Comparison of ENCODE assay signal across 14 cellular contexts in genomic region chr11:101584129-101584515, GRCh38. TPM values are rescaled to one million over a fixed set of nuclear protein-coding genes. Genes with fewer than 3 reads are reported as not detected.
A peak's percentile ranks its signal among the peaks of the same experiment; 100 is the strongest.
DNase-seq lines count a peak whose midpoint lies in the region; ATAC-seq, FAIRE-seq and TF ChIP-seq lines count a peak whose summit lies in the region.
"Had no signal": no experiment of that assay in that cellular context is flagged by ENCODE, and none has a peak within 500 bp of the region (broad histone marks: within the 10 kb centered on the region; RNA-seq: fewer than 3 reads in every experiment).

No MANE protein-coding gene starts in this region.

- H3K36me3 ChIP-seq in heart left ventricle (no peaks in the 10 kb centered on the region), gastroesophageal sphincter (no peaks in the 10 kb centered on the region), urinary bladder (ENCODE audit: insufficient read depth) (no peaks in the 10 kb centered on the region)
- H3K36me3 ChIP-seq: pancreas, SJSA1 had no signal

- H3K27me3 ChIP-seq in heart left ventricle (peaks cover 0 to 32% (median 22%) of the 10 kb centered on the region in 9 donors), gastroesophageal sphincter (peaks cover 14% of the 10 kb centered on the region)
- H3K27me3 ChIP-seq: SJSA1 had no signal

- no peak for TF ChIP-seq EP300 in gastroesophageal sphincter (IDR thresholded peaks at IDR 0.05)

- intact Hi-C loops in heart left ventricle (cut with DNase I) = no loop called here
- intact Hi-C loops in Right ventricle myocardium inferior (cut with DNase I) = no loop called here

- H3K4me3 ChIP-seq in heart left ventricle = peak overlapping the region in 11 of 12 donors; percentile 34 to 64 (median 56)
- peak overlapping the region; percentile 68 to 80 for H3K4me3 ChIP-seq in gastroesophageal sphincter
- H3K4me3 ChIP-seq in urinary bladder (ENCODE audit: low read depth, low read length) = peak overlapping the region; percentile 58
- H3K4me3 ChIP-seq: SJSA1 had no signal

- H3K9me3 ChIP-seq in heart left ventricle = peaks cover 0 to 8% (median 0%) of the 10 kb centered on the region in 12 donors
- no peaks in the 10 kb centered on the region for H3K9me3 ChIP-seq in gastroesophageal sphincter
- H3K9me3 ChIP-seq: pancreas, SJSA1 had no signal

- ATAC-seq in heart left ventricle = peak in 1 of 4 donors; percentile 18
- ATAC-seq in Right ventricle myocardium inferior = no peak
- no peak for ATAC-seq in gastroesophageal sphincter
- ATAC-seq in HG02885 (IDR thresholded peaks at IDR 0.05; ENCODE audit: poor library complexity, unreplicated experiment) = no peak

- FAIRE-seq in H54 (lab: Jason Lieb, UNC) = no peak
- FAIRE-seq: A204.1, pancreas had no signal

- H3K4me3 Mint-ChIP-seq in progenitor cell of endocrine pancreas (ENCODE audit: low read depth) = peak overlapping the region; percentile 68

- DNase-seq in heart left ventricle = no peak
- DNase-seq in Right ventricle myocardium inferior (ENCODE audit: missing footprints) = no peak
- no peak for DNase-seq in progenitor cell of endocrine pancreas (ENCODE audit: low spot score, unreplicated experiment)
- DNase-seq in SHP77 treated with DMSO at 0.1 percent for 48 hours (lab: John Stamatoyannopoulos, UW) = no peak
- no peak for DNase-seq in H54 (ENCODE audit: insufficient read length, low spot score)
- DNase-seq: Calu3; NCI-H1092 treated with DMSO at 0.1 percent for 48 hours; stimulated activated CD4-positive, alpha-beta T cell treated with anti-CD3 and anti-CD28 coated beads, Interleukin-4, amount 100 ng/mL, for 4 hours had no signal

- peaks cover 17% of the 10 kb centered on the region for H3K4me1 Mint-ChIP-seq in progenitor cell of endocrine pancreas (ENCODE audit: low read depth)

- H3K27ac ChIP-seq in heart left ventricle = peak overlapping the region in 9 of 12 donors; percentile 11 to 76 (median 63)
- H3K27ac ChIP-seq in gastroesophageal sphincter = peak overlapping the region; percentile 82 to 95 (median 88)
- H3K27ac ChIP-seq in urinary bladder (ENCODE audit: low read depth) = no peak overlapping the region
- H3K27ac ChIP-seq: pancreas, SJSA1 had no signal

- TF ChIP-seq POLR2A in heart left ventricle (IDR thresholded peaks at IDR 0.05) (no peak), gastroesophageal sphincter (IDR thresholded peaks at IDR 0.05) (no peak), H54 (IDR thresholded peaks at IDR 0.05; ENCODE audit: low read depth, low read length) (no peak)

- peaks cover 55% of the 10 kb centered on the region for H3K27me3 Mint-ChIP-seq in progenitor cell of endocrine pancreas

- whole genome bisulfite sequencing in heart left ventricle, 4 donors = 25 to 39% (median 33%) methylated on average over 8 of the region's 8 CpGs
- 3 to 6% methylated on average over 8 of the region's 8 CpGs for WGBS in gastroesophageal sphincter (ENCODE audit: low coverage in 1 of 2), 2 donors
- 23% methylated on average over 8 of the region's 8 CpGs for WGBS in urinary bladder

- H3K9me3 Mint-ChIP-seq in progenitor cell of endocrine pancreas (ENCODE audit: low read depth) = peaks cover 6% of the 10 kb centered on the region

- H3K36me3 Mint-ChIP-seq in progenitor cell of endocrine pancreas (ENCODE audit: insufficient read depth) = no peaks in the 10 kb centered on the region

- TF ChIP-seq CTCF in heart left ventricle (IDR thresholded peaks at IDR 0.05) = no peak
- TF ChIP-seq CTCF in gastroesophageal sphincter (IDR thresholded peaks at IDR 0.05) = no peak
- TF ChIP-seq CTCF in progenitor cell of endocrine pancreas (IDR thresholded peaks at IDR 0.05; ENCODE audit: unreplicated experiment) = no peak

- peaks cover 0 to 13% (median 0%) of the 10 kb centered on the region in 12 donors for H3K4me1 ChIP-seq in heart left ventricle
- H3K4me1 ChIP-seq in gastroesophageal sphincter = peaks cover 0 to 24% (median 0%) of the 10 kb centered on the region in 3 donors
- no peaks in the 10 kb centered on the region for H3K4me1 ChIP-seq in urinary bladder (ENCODE audit: insufficient read depth)
- H3K4me1 ChIP-seq: pancreas, SJSA1 had no signal

- H3K27ac Mint-ChIP-seq in progenitor cell of endocrine pancreas = no peak overlapping the region

RNA-seq across cellular contexts. Expression of gene TRPC6, which starts 0.3 kb away (rescaled TPM):
- total RNA-seq in heart left ventricle (1 to 10 TPM in 1 of 9 donors, under 1 TPM in 7, not detected in 1; 0.25 to 1.7 (median 0.34) TPM), Right ventricle myocardium inferior (0.19 TPM), gastroesophageal sphincter (10 to 100 TPM in 3 of 4 donors, 1 to 10 TPM in 1; 3.5 to 59.6 (median 40.2) TPM), progenitor cell of endocrine pancreas (0.05 and 0.58 TPM in 2 replicates), urinary bladder (58.5 TPM)
- polyA plus RNA-seq in heart left ventricle (under 1 TPM; 0.30 to 0.55 TPM), urinary bladder (2.1 TPM)
- total RNA-seq: Calu3 had no signal
